ENCODE assay signal across 2 cellular contexts in the genomic region with DNA sequence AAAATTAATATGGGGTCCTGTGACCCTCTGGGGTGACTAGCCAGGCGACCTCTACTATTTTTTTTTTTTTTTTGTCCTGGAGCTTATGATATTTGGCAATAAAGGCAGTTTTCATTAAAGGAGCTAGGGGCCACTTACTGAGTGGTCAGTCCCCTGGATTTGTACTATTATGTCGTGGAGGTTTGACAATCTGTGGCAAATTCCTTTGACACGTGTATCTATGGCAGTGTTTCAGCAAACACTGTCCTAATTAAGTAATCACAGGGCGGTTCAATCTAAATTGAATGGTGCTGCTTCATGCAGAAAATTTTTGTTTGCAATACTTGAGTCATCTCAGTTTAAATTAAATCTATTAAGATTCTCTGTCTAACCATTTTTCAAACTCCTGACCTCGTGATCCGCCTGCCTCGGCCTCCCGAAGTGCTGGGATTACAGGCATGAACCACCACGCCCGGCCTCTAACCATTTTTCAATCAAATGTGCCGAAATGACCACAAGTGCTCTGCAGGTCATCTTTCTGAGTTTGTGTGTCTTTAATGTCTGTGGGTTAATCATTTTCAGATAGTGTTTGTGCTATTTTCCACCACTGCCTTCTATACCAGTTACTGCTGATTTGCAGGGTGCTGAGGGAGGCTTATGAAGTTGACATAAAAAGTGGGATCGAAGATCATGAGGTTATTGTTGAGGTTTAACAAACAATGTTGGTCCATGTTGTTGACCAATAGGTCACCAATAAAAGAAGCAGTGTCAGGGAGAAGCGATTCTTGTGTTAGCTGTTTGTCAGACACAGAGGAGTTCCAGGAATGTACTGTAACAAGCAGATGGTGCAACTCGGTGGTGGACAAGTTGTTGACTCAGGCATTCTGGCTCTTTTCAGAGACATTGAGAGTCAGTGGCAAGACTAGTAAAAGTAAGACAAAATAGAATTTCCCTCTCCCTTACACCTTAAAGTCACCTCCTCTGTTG.
A peak's percentile ranks its signal among the peaks of the same experiment; 100 is the strongest.
TF ChIP-seq lines count a peak whose summit lies in the region.

No MANE protein-coding gene starts in this region.

TF ChIP-seq in A549, 52 proteins besides CTCF, POLR2A, EP300 and RAD21:
- TF ChIP-seq SMC3 (IDR thresholded peaks at IDR 0.05) (no peak), ZSCAN20 (CRISPR knock-in tag; IDR thresholded peaks at IDR 0.05) (no peak), TFCP2L1 (CRISPR knock-in tag; IDR thresholded peaks at IDR 0.05) (no peak), HOXB13 (CRISPR knock-in tag; IDR thresholded peaks at IDR 0.05; ENCODE audit: low read depth) (no peak), CEBPB (IDR thresholded peaks at IDR 0.05) (peak; percentile 62 to 76; a peak in 3 of 4 replicates), USF2 (IDR thresholded peaks at IDR 0.05) (no peak), ZC3H11A (IDR thresholded peaks at IDR 0.05) (no peak), RNF2 (IDR thresholded peaks at IDR 0.05; ENCODE audit: borderline replicate concordance, low read depth) (no peak), HMGXB4 (CRISPR knock-in tag; IDR thresholded peaks at IDR 0.05; ENCODE audit: borderline replicate concordance) (no peak), MAFK (IDR thresholded peaks at IDR 0.05; ENCODE audit: partially characterized antibody) (peak; percentile 65), HDAC2 (IDR thresholded peaks at IDR 0.05) (no peak), JUN (IDR thresholded peaks at IDR 0.05) (peak in 1 of 2 experiments; percentile 46; a peak in 1 of 5 replicates), GATA3 (IDR thresholded peaks at IDR 0.05; ENCODE audit: borderline replicate concordance) (peak; percentile 62), RCOR1 (IDR thresholded peaks at IDR 0.05; ENCODE audit: low read depth, low read length) (no peak), HEYL (CRISPR knock-in tag; IDR thresholded peaks at IDR 0.05) (no peak), FOSL2 (IDR thresholded peaks at IDR 0.05) (no peak), FOSL2 (CRISPR knock-in tag; IDR thresholded peaks at IDR 0.05) (peak; percentile 17; the same call in 1 of the 2 replicates)
- TF ChIP-seq, protein P1, sequence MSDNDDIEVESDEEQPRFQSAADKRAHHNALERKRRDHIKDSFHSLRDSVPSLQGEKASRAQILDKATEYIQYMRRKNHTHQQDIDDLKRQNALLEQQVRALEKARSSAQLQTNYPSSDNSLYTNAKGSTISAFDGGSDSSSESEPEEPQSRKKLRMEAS (IDR thresholded peaks at IDR 0.05), result peak; percentile 59; the same call in 1 of the 2 replicates
- TF ChIP-seq, protein P2, sequence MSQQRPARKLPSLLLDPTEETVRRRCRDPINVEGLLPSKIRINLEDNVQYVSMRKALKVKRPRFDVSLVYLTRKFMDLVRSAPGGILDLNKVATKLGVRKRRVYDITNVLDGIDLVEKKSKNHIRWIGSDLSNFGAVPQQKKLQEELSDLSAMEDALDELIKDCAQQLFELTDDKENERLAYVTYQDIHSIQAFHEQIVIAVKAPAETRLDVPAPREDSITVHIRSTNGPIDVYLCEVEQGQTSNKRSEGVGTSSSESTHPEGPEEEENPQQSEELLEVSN (IDR thresholded peaks at IDR 0.05; ENCODE audit: borderline replicate concordance, low read depth), result peak; percentile 48; the same call in 1 of the 2 replicates
- TF ChIP-seq, protein P3, sequence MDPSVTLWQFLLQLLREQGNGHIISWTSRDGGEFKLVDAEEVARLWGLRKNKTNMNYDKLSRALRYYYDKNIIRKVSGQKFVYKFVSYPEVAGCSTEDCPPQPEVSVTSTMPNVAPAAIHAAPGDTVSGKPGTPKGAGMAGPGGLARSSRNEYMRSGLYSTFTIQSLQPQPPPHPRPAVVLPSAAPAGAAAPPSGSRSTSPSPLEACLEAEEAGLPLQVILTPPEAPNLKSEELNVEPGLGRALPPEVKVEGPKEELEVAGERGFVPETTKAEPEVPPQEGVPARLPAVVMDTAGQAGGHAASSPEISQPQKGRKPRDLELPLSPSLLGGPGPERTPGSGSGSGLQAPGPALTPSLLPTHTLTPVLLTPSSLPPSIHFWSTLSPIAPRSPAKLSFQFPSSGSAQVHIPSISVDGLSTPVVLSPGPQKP (IDR thresholded peaks at IDR 0.05; ENCODE audit: low read depth, low read length), result no peak

TF ChIP-seq in GM12891, 5 proteins besides CTCF, POLR2A, EP300 and RAD21:
- TF ChIP-seq POLR2AphosphoS5 (IDR thresholded peaks at IDR 0.05; ENCODE audit: low read depth, low read length) (no peak), TAF1 (IDR thresholded peaks at IDR 0.05; ENCODE audit: low read depth, low read length) (no peak), PAX5 (IDR thresholded peaks at IDR 0.05; ENCODE audit: insufficient read depth, low read length, severe bottlenecking) (no peak), SPI1 (IDR thresholded peaks at IDR 0.05; ENCODE audit: low read depth, low read length) (no peak)
